In the genomic region with DNA sequence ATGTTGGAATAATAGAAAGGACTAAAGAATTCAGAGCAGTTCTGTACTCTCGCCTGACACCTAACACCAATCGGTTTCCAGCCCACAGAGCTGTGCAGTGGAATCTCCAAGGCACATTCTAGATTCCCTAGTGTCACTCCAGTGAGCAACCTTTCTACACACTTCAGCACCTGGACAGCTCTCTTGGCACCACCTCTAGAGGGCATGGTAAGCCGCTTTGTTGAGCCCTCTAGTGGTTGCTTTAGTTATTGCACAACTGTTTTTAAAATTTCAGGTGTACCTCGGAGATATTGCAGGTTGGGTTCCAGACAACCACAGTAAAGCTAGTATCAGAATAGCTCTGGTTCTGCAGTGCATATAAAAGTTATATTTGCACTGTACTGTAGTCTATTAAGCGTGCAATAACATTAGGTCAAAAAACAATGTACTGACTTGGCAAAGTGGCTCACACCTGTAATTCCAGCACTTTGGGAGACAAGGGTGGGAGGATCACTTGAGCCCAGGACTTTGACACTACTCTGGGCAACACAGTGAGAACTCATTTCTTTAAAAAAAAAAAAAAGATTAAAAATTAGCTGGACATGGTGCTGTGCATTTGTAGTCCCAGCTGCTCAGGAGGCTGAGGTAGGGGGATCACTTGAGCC, we compare ENCODE assay signal across 8 cellular contexts. TPM values are rescaled to one million over a fixed set of nuclear protein-coding genes. Genes with fewer than 3 reads are reported as not detected.
DNase-seq lines count a peak whose midpoint lies in the region; ATAC-seq and TF ChIP-seq lines count a peak whose summit lies in the region.

No MANE protein-coding gene starts in this region.

- peak; percentile 98 for TF ChIP-seq CTCF in CD4-positive, alpha-beta T cell (IDR thresholded peaks at IDR 0.05)
- peak; percentile 85 for TF ChIP-seq CTCF in lower lobe of right lung (IDR thresholded peaks at IDR 0.05)

- intact Hi-C loops in CD4-positive, alpha-beta T cell (cut with DNase I, micrococcal nuclease) = no loop called here
- intact Hi-C loops in lower lobe of right lung (cut with DNase I) = no loop called here

- H3K27ac ChIP-seq in CD4-positive, alpha-beta T cell (ENCODE audit: low read depth, low read length) = no peak overlapping the region
- no peak overlapping the region for H3K27ac ChIP-seq in lower lobe of right lung

- H3K36me3 ChIP-seq in lower lobe of right lung = no peaks in the 10 kb centered on the region

- H3K9me3 ChIP-seq in CD4-positive, alpha-beta T cell (ENCODE audit: control insufficient read depth, low read length) = no peaks in the 10 kb centered on the region
- no peaks in the 10 kb centered on the region for H3K9me3 ChIP-seq in lower lobe of right lung

- CTCF ChIA-PET in CD4-positive, alpha-beta T cell (lab: Charles Lee) = interaction anchor here (0.6 to 2.0 kb wide), 7 partner anchors 9 to 99 kb away, joined by 3 to 8 read pairs (median 3); a partner anchor contains a TSS
- CTCF ChIA-PET in activated CD4-positive, alpha-beta T cell treated with anti-CD3 and anti-CD28 coated beads, Interleukin-2, amount 10 ng/mL, durations not matched to agents 7 days and 5 days (lab: Charles Lee) = interaction anchor here (0.6 to 1.7 kb wide), 8 partner anchors 8 to 147 kb away, joined by 3 to 8 read pairs (median 3); no protein-coding TSS in a partner anchor

- H3K36me3 Mint-ChIP-seq in CD4-positive, alpha-beta T cell (ENCODE audit: low read depth) = no peaks in the 10 kb centered on the region
- no peaks in the 10 kb centered on the region for H3K36me3 Mint-ChIP-seq in activated CD4-positive, alpha-beta T cell treated with anti-CD3 and anti-CD28 coated beads, Interleukin-2, amount 10 ng/mL, durations not matched to agents 7 days and 5 days (ENCODE audit: low read depth)

- DNase-seq in CD4-positive, alpha-beta T cell = peak; percentile 50 to 77 (median 58)
- DNase-seq in NCI-H526 treated with DMSO at 0.1 percent for 48 hours (lab: John Stamatoyannopoulos, UW) = peak; percentile 61
- DNase-seq in activated CD4-positive, alpha-beta T cell treated with anti-CD3 and anti-CD28 coated beads, Interleukin-2, amount 10 ng/mL, durations not matched to agents 7 days and 5 days = peak; percentile 88
- DNase-seq in dermis blood vessel endothelial cell = peak; percentile 91
- DNase-seq in lower lobe of right lung = peak; percentile 68
- DNase-seq in stimulated activated CD8-positive, alpha-beta memory T cell treated with anti-CD3 and anti-CD28 coated beads, Interleukin-12 subunit alpha, Interleukin-12 subunit beta, amount 100 ng/mL, for 4 hours (ENCODE audit: low read depth) = peak; percentile 17

- H3K9me3 Mint-ChIP-seq in CD4-positive, alpha-beta T cell = peaks cover 3% of the 10 kb centered on the region
- H3K9me3 Mint-ChIP-seq in activated CD4-positive, alpha-beta T cell treated with anti-CD3 and anti-CD28 coated beads, Interleukin-2, amount 10 ng/mL, durations not matched to agents 7 days and 5 days = no peaks in the 10 kb centered on the region

- POLR2A ChIA-PET in CD4-positive, alpha-beta T cell (lab: Charles Lee) = interaction anchor here (0.6 kb wide), 1 partner anchor 99 kb away, joined by 3 read pairs; no protein-coding TSS in a partner anchor
- POLR2A ChIA-PET in activated CD4-positive, alpha-beta T cell treated with anti-CD3 and anti-CD28 coated beads, Interleukin-2, amount 10 ng/mL, durations not matched to agents 7 days and 5 days (lab: Charles Lee) = no interaction called here

- no peaks in the 10 kb centered on the region for H3K4me1 Mint-ChIP-seq in CD4-positive, alpha-beta T cell (ENCODE audit: low read depth)
- H3K4me1 Mint-ChIP-seq in activated CD4-positive, alpha-beta T cell treated with anti-CD3 and anti-CD28 coated beads, Interleukin-2, amount 10 ng/mL, durations not matched to agents 7 days and 5 days = no peaks in the 10 kb centered on the region

- H3K27me3 ChIP-seq in CD4-positive, alpha-beta T cell (ENCODE audit: control insufficient read depth, insufficient read depth, low read length) = peaks cover 10% of the 10 kb centered on the region
- H3K27me3 ChIP-seq in lower lobe of right lung (ENCODE audit: low read depth) = no peaks in the 10 kb centered on the region

- peaks cover 48% of the 10 kb centered on the region for H3K27me3 Mint-ChIP-seq in CD4-positive, alpha-beta T cell
- no peaks in the 10 kb centered on the region for H3K27me3 Mint-ChIP-seq in activated CD4-positive, alpha-beta T cell treated with anti-CD3 and anti-CD28 coated beads, Interleukin-2, amount 10 ng/mL, durations not matched to agents 7 days and 5 days

- no peak overlapping the region for H3K4me3 ChIP-seq in lower lobe of right lung

- no peak overlapping the region for H3K27ac Mint-ChIP-seq in CD4-positive, alpha-beta T cell
- H3K27ac Mint-ChIP-seq in activated CD4-positive, alpha-beta T cell treated with anti-CD3 and anti-CD28 coated beads, Interleukin-2, amount 10 ng/mL, durations not matched to agents 7 days and 5 days = no peak overlapping the region

- H3K4me1 ChIP-seq in lower lobe of right lung = no peaks in the 10 kb centered on the region

- ATAC-seq in CD4-positive, alpha-beta T cell (ENCODE audit: poor library complexity) = peak; percentile 100
- peak; percentile 89 for ATAC-seq in GM19328 (IDR thresholded peaks at IDR 0.05; ENCODE audit: unreplicated experiment)
- peak; percentile 94 for ATAC-seq in HG03439 (IDR thresholded peaks at IDR 0.05; ENCODE audit: unreplicated experiment)
- peak; percentile 87 to 95 for ATAC-seq in lower lobe of right lung

- H3K4me3 Mint-ChIP-seq in CD4-positive, alpha-beta T cell = no peak overlapping the region
- no peak overlapping the region for H3K4me3 Mint-ChIP-seq in activated CD4-positive, alpha-beta T cell treated with anti-CD3 and anti-CD28 coated beads, Interleukin-2, amount 10 ng/mL, durations not matched to agents 7 days and 5 days

RNA-seq across cellular contexts. Expression of a gene that starts 26.5 kb away (rescaled TPM):
- total RNA-seq in CD4-positive, alpha-beta T cell = not detected
- total RNA-seq in activated CD4-positive, alpha-beta T cell treated with anti-CD3 and anti-CD28 coated beads, Interleukin-2, amount 10 ng/mL, durations not matched to agents 7 days and 5 days = not detected
- total RNA-seq in dermis blood vessel endothelial cell = 0.79 and 2.4 TPM in 2 replicates
- total RNA-seq in lower lobe of right lung = 1.5 TPM

Comparison
In these comparisons a context has a peak if more than half of its experiments do, and no peak if none do; other contexts are left out.
1. DNase-seq: peak in every context shown above with its lines; median percentile 91 in dermis blood vessel endothelial cell; 88 in activated CD4-positive, alpha-beta T cell treated with anti-CD3 and anti-CD28 coated beads, Interleukin-2, amount 10 ng/mL, durations not matched to agents 7 days and 5 days; 68 in lower lobe of right lung; 61 in NCI-H526 treated with DMSO at 0.1 percent for 48 hours; 58 in CD4-positive, alpha-beta T cell; 17 in stimulated activated CD8-positive, alpha-beta memory T cell treated with anti-CD3 and anti-CD28 coated beads, Interleukin-12 subunit alpha, Interleukin-12 subunit beta, amount 100 ng/mL, for 4 hours.